ENCODE assay signal across 8 cellular contexts in the genomic region with DNA sequence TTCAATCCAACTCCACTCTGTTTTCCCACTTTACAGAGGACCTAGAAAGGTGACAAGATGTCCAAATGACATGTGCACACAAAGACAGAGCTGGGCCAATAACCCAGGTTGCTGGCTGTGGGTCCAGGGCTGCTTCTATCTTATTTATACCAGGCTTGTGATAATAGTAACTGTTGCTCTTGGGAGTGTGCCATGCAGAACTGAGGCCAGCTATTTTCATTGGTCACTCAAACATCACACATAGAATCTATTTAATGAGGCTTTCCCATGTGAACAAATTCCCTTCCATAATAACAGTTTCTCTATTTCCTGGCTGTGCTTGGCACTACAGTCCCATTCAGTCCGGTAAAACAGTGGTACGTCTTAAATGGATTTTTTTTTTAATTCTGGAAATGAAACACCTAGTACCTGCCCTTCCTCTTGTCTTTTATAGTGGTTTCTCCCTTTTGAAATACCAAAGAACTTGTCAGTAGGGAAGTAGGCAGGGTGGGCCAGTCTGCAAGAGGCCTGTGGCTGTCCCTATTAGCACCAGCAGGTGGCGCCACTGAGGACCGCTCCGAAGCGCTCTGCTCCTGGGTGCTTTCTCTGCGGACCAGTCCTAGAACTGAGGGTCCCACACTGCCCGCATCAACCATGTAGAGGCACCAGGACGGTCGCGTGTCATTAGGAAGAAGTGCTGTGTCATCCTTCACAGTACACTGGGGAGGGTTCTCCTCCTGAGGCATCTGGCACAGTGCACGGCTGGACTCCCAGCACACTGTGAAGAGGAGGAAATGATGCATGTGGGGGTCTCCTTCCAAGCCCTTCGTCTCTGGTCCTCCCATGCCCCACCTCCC. TPM values are rescaled to one million over a fixed set of nuclear protein-coding genes. Genes with fewer than 3 reads are reported as not detected.
DNase-seq lines count a peak whose midpoint lies in the region; ATAC-seq and TF ChIP-seq lines count a peak whose summit lies in the region.

No MANE protein-coding gene starts in this region.

- H3K36me3 ChIP-seq in SU-DHL-6 (ENCODE audit: low read length) = no peaks in the 10 kb centered on the region

- H3K27ac ChIP-seq in SU-DHL-6 (ENCODE audit: low read depth, low read length) = no peak overlapping the region

- ATAC-seq in HG03354 (IDR thresholded peaks at IDR 0.05; ENCODE audit: poor library complexity, severe bottlenecking, unreplicated experiment) = peak; percentile 65
- ATAC-seq in left ventricle myocardium superior = peak; percentile 51
- no peak for ATAC-seq in GM21619 (IDR thresholded peaks at IDR 0.05; ENCODE audit: unreplicated experiment)

- H3K9me3 ChIP-seq in SU-DHL-6 (ENCODE audit: insufficient read depth, low read length) = no peaks in the 10 kb centered on the region

- H3K27me3 ChIP-seq in SU-DHL-6 (ENCODE audit: low read length) = no peaks in the 10 kb centered on the region

- no peaks in the 10 kb centered on the region for H3K79me2 ChIP-seq in SU-DHL-6 (ENCODE audit: insufficient read depth, low read length)

- DNase-seq in GM10266 (ENCODE audit: extremely low spot score) = peak; percentile 48
- DNase-seq in activated naive CD8-positive, alpha-beta T cell treated with anti-CD3 and anti-CD28 coated beads for 36 hours = peak; percentile 61
- peak; percentile 77 for DNase-seq in left ventricle myocardium superior
- DNase-seq in stimulated activated CD4-positive, alpha-beta T cell treated with anti-CD3 and anti-CD28 coated beads, Interleukin-12 subunit alpha, Interleukin-12 subunit beta, amount 100 ng/mL, for 4 hours = peak; percentile 60
- DNase-seq in DMS114 treated with DMSO at 0.1 percent for 48 hours (lab: John Stamatoyannopoulos, UW; ENCODE audit: unreplicated experiment) = no peak

- TF ChIP-seq CTCF in GM10266 (IDR thresholded peaks at IDR 0.05; ENCODE audit: control insufficient read depth, insufficient read depth, low read depth, missing control alignments) = peak; percentile 91
- peak; percentile 96 for TF ChIP-seq CTCF in SU-DHL-6 (IDR thresholded peaks at IDR 0.05; ENCODE audit: insufficient read depth, low read length, poor library complexity, severe bottlenecking)

- peaks cover 3% of the 10 kb centered on the region for H3K4me1 Mint-ChIP-seq in activated naive CD8-positive, alpha-beta T cell treated with anti-CD3 and anti-CD28 coated beads for 36 hours

- no peak overlapping the region for H3K9ac ChIP-seq in SU-DHL-6 (ENCODE audit: low read length)

- H3K4me3 ChIP-seq in SU-DHL-6 (ENCODE audit: insufficient read depth, low read length, poor library complexity, severe bottlenecking) = no peak overlapping the region

- H3K4me3 Mint-ChIP-seq in activated naive CD8-positive, alpha-beta T cell treated with anti-CD3 and anti-CD28 coated beads for 36 hours = no peak overlapping the region

- H3K4me2 ChIP-seq in SU-DHL-6 (ENCODE audit: low read depth, low read length, poor library complexity, severe bottlenecking) = no peak overlapping the region

- no peaks in the 10 kb centered on the region for H3K27me3 Mint-ChIP-seq in activated naive CD8-positive, alpha-beta T cell treated with anti-CD3 and anti-CD28 coated beads for 36 hours

- H3F3A ChIP-seq in SU-DHL-6 (ENCODE audit: insufficient read depth) = no peaks in the 10 kb centered on the region

- H3K9me2 ChIP-seq in SU-DHL-6 (replicated peaks; ENCODE audit: insufficient read depth, low read length) = no peaks in the 10 kb centered on the region

- intact Hi-C loops in left ventricle myocardium superior (cut with micrococcal nuclease) = loop anchor here (10.0 kb wide), 1 partner anchor 60 kb away; no protein-coding TSS in a partner anchor

- no peaks in the 10 kb centered on the region for H4K20me1 ChIP-seq in SU-DHL-6 (ENCODE audit: low read depth, low read length)

- H2AFZ ChIP-seq in SU-DHL-6 (ENCODE audit: low read depth, low read length, severe bottlenecking) = no peak overlapping the region

- no peak overlapping the region for H3K27ac Mint-ChIP-seq in activated naive CD8-positive, alpha-beta T cell treated with anti-CD3 and anti-CD28 coated beads for 36 hours

- no peaks in the 10 kb centered on the region for H3K36me3 Mint-ChIP-seq in activated naive CD8-positive, alpha-beta T cell treated with anti-CD3 and anti-CD28 coated beads for 36 hours

- H3K9me3 Mint-ChIP-seq in activated naive CD8-positive, alpha-beta T cell treated with anti-CD3 and anti-CD28 coated beads for 36 hours = no peaks in the 10 kb centered on the region

RNA-seq across cellular contexts. Expression of a gene that starts 52.1 kb away (rescaled TPM):
- total RNA-seq in activated naive CD8-positive, alpha-beta T cell treated with anti-CD3 and anti-CD28 coated beads for 36 hours = under 1 TPM; 0.14 to 0.30 TPM
- total RNA-seq in left ventricle myocardium superior = 3.0 TPM
